Comparison of ENCODE assay signal across 1 cellular context in the genomic region with DNA sequence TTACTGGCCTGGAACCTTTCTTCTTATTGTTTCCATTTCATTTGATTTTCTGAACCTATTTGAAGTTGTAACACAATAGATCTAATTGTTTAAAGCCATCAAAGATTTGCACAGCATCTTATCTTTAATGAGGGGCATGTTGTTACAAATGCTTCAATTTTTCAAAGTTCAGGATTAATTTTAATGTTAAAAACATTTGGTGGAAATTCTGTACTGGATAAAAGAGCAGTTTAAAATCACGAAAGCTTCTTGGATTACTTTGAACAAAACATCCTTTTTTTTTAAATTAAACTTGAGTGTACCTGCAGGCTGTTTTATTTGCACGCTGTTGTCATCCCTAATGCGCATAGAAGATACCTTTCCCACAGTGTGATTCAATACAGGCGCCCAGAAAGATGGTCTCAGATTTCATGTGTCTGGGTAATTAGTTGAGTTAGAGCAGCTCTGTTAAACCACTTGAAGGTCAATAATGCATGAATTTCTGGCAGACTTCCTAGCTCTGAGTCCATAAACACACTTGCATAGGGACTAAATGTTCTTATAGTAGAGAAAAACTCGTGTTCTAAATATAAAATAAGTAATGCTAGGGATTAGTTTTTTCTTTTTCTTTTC.
TF ChIP-seq lines count a peak whose summit lies in the region.

No MANE protein-coding gene starts in this region.

TF ChIP-seq in IMR-90, 13 proteins besides CTCF, POLR2A, EP300 and RAD21:
- no peak for TF ChIP-seq ELK1 (IDR thresholded peaks at IDR 0.05; ENCODE audit: borderline replicate concordance, low read depth, low read length)
- no peak for TF ChIP-seq CHD1 (IDR thresholded peaks at IDR 0.05; ENCODE audit: low read depth, low read length)
- TF ChIP-seq RCOR1 (IDR thresholded peaks at IDR 0.05; ENCODE audit: insufficient replicate concordance, low read length) = no peak
- no peak for TF ChIP-seq CEBPB (IDR thresholded peaks at IDR 0.05; ENCODE audit: low read depth, low read length)
- no peak for TF ChIP-seq MXI1 (IDR thresholded peaks at IDR 0.05; ENCODE audit: borderline replicate concordance, low read depth, low read length)
- TF ChIP-seq BHLHE40 (IDR thresholded peaks at IDR 0.05; ENCODE audit: low read depth, low read length) = no peak
- TF ChIP-seq MAZ (IDR thresholded peaks at IDR 0.05; ENCODE audit: borderline replicate concordance, low read depth, low read length) = no peak
- no peak for TF ChIP-seq RFX5 (IDR thresholded peaks at IDR 0.05; ENCODE audit: low read depth, low read length)
- TF ChIP-seq MAFK (IDR thresholded peaks at IDR 0.05; ENCODE audit: low read depth, low read length) = no peak
- TF ChIP-seq, protein P1, sequence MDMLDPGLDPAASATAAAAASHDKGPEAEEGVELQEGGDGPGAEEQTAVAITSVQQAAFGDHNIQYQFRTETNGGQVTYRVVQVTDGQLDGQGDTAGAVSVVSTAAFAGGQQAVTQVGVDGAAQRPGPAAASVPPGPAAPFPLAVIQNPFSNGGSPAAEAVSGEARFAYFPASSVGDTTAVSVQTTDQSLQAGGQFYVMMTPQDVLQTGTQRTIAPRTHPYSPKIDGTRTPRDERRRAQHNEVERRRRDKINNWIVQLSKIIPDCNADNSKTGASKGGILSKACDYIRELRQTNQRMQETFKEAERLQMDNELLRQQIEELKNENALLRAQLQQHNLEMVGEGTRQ (IDR thresholded peaks at IDR 0.05; ENCODE audit: low read depth, low read length) = no peak
- no peak for TF ChIP-seq FOS (IDR thresholded peaks at IDR 0.05; ENCODE audit: low read depth, low read length)
- no peak for TF ChIP-seq NFE2L2 (IDR thresholded peaks at IDR 0.05; ENCODE audit: low read depth, low read length)
- TF ChIP-seq SMC3 (IDR thresholded peaks at IDR 0.05; ENCODE audit: low read depth, low read length) = no peak
